37 cellular contexts compared by ENCODE assay signal in genomic region chr16:71573387-71574094, GRCh38. TPM values are rescaled to one million over a fixed set of nuclear protein-coding genes. Genes with fewer than 3 reads are reported as not detected.
"Had no signal": no experiment of that assay in that cellular context is flagged by ENCODE, and none has a peak within 500 bp of the region (broad histone marks: within the 10 kb centered on the region; RNA-seq: fewer than 3 reads in every experiment).

No MANE protein-coding gene starts in this region.

- H3K27me3 ChIP-seq: adrenal gland, body of pancreas had no signal

- FAIRE-seq: colon, endometrium, endothelial cell of umbilical vein had no signal

- DNase-seq: activated CD4-positive, alpha-beta memory T cell treated with anti-CD3 and anti-CD28 coated beads for 36 hours; activated CD4-positive, alpha-beta T cell treated with anti-CD3 and anti-CD28 coated beads for 36 hours; activated CD4-positive, alpha-beta T cell treated with anti-CD3 and anti-CD28 coated beads, Interleukin-2, amount 10 ng/mL, durations not matched to agents 24 days and 14 days; activated CD4-positive, CD25-positive, alpha-beta regulatory T cell; activated CD4-positive, CD25-positive, alpha-beta regulatory T cell treated with anti-CD3 and anti-CD28 coated beads, Interleukin-2, amount 50 U/mL, for 72 hours; activated CD8-positive, alpha-beta memory T cell treated with anti-CD3 and anti-CD28 coated beads, Interleukin-2, amount 10 ng/mL, durations not matched to agents 7 days and 5 days; activated CD8-positive, alpha-beta memory T cell treated with anti-CD3 and anti-CD28 coated beads, Interleukin-2, amount 50 U/mL, for 4 hours; activated CD8-positive, alpha-beta T cell treated with anti-CD3 and anti-CD28 coated beads, Interleukin-2, amount 10 ng/mL, durations not matched to agents 7 days and 5 days; activated effector memory CD4-positive, alpha-beta T cell treated with anti-CD3 and anti-CD28 coated beads, Interleukin-2, amount 50 U/mL, for 16 hours; activated naive CD4-positive, alpha-beta T cell treated with anti-CD3 and anti-CD28 coated beads for 36 hours; activated naive CD8-positive, alpha-beta T cell treated with anti-CD3 and anti-CD28 coated beads for 36 hours; activated naive CD8-positive, alpha-beta T cell treated with anti-CD3 and anti-CD28 coated beads, Interleukin-2, amount 50 U/mL, for 24 hours; activated T-cell treated with anti-CD3 and anti-CD28 coated beads, Interleukin-2, amount 50 U/mL, for 1 hour; activated T-cell treated with anti-CD3 and anti-CD28 coated beads, Interleukin-2, amount 50 U/mL, for 48 hours; amygdala; aorta; caudate nucleus; effector CD8-positive, alpha-beta T cell; esophagus squamous epithelium; foreskin melanocyte; heart right ventricle had no signal

- H3K4me3 ChIP-seq: adrenal gland, body of pancreas, esophagus squamous epithelium, gastroesophageal sphincter, heart right ventricle had no signal

- H3K9me3 ChIP-seq: adrenal gland, body of pancreas, esophagus squamous epithelium, gastroesophageal sphincter, heart right ventricle had no signal

- ATAC-seq: activated CD4-positive, alpha-beta T cell treated with anti-CD3 and anti-CD28 coated beads for 36 hours; activated CD8-positive, alpha-beta memory T cell treated with anti-CD3 and anti-CD28 coated beads, Interleukin-2, amount 10 ng/mL, durations not matched to agents 7 days and 5 days; activated CD8-positive, alpha-beta T cell treated with anti-CD3 and anti-CD28 coated beads, Interleukin-2, amount 10 ng/mL, durations not matched to agents 7 days and 5 days; activated naive CD8-positive, alpha-beta T cell treated with anti-CD3 and anti-CD28 coated beads, Interleukin-2, amount 50 U/mL, for 24 hours; gastroesophageal sphincter; heart right ventricle had no signal

- H3K36me3 ChIP-seq: adrenal gland, esophagus squamous epithelium, gastroesophageal sphincter, heart right ventricle had no signal

- H3K27ac ChIP-seq: adrenal gland, epithelial cell of prostate, esophagus squamous epithelium, gastroesophageal sphincter, heart right ventricle had no signal

- H3K4me1 ChIP-seq: esophagus squamous epithelium, gastroesophageal sphincter, heart right ventricle had no signal

RNA-seq across cellular contexts. Expression of gene TAT, which starts 3.4 kb away (rescaled TPM):
- total RNA-seq: activated CD4-positive, alpha-beta memory T cell treated with anti-CD3 and anti-CD28 coated beads for 36 hours; activated CD4-positive, alpha-beta T cell treated with anti-CD3 and anti-CD28 coated beads for 36 hours; activated CD4-positive, alpha-beta T cell treated with anti-CD3 and anti-CD28 coated beads, Interleukin-2, amount 10 ng/mL, durations not matched to agents 24 days and 14 days; activated CD8-positive, alpha-beta memory T cell treated with anti-CD3 and anti-CD28 coated beads for 36 hours; activated CD8-positive, alpha-beta memory T cell treated with anti-CD3 and anti-CD28 coated beads, Interleukin-2, amount 10 ng/mL, durations not matched to agents 7 days and 5 days; activated CD8-positive, alpha-beta T cell treated with anti-CD3 and anti-CD28 coated beads, Interleukin-2, amount 10 ng/mL, durations not matched to agents 7 days and 5 days; activated naive CD4-positive, alpha-beta T cell treated with anti-CD3 and anti-CD28 coated beads for 36 hours; activated naive CD8-positive, alpha-beta T cell treated with anti-CD3 and anti-CD28 coated beads for 36 hours; activated T-helper 1 cell treated with anti-CD3 and anti-CD28 coated beads, Interleukin-12 subunit alpha, Interleukin-12 subunit beta, Interleukin-2, Interleukin-4 antibody, amounts not matched to agents 30 ng/mL and 10 ng/mL and 1 ng/mL, durations not matched to agents 14 hours and 24 hours and 36 hours; activated T-helper 2 cell treated with anti-CD3 and anti-CD28 coated beads, Interferon-gamma antibody, Interleukin-2, Interleukin-4, amounts not matched to agents 10 μg/mL and 5 μg/mL and 100 μg/mL, durations not matched to agents 14 hours and 24 hours and 36 hours; aorta; body of pancreas; dermis microvascular lymphatic vessel endothelial cell; endothelial cell of umbilical vein; esophagus squamous epithelium; fibroblast of lung; fibroblast of villous mesenchyme; gastroesophageal sphincter; glomerular endothelial cell; heart right ventricle had no signal
- polyA plus RNA-seq: aorta, endothelial cell of umbilical vein, esophagus, fibroblast of lung, heart right ventricle had no signal

RNA-seq across cellular contexts. Expression of gene CHST4, which starts 47.3 kb away (rescaled TPM):
- total RNA-seq: activated CD4-positive, alpha-beta memory T cell treated with anti-CD3 and anti-CD28 coated beads for 36 hours; activated CD4-positive, alpha-beta T cell treated with anti-CD3 and anti-CD28 coated beads for 36 hours; activated CD4-positive, alpha-beta T cell treated with anti-CD3 and anti-CD28 coated beads, Interleukin-2, amount 10 ng/mL, durations not matched to agents 24 days and 14 days; activated CD8-positive, alpha-beta memory T cell treated with anti-CD3 and anti-CD28 coated beads for 36 hours; activated CD8-positive, alpha-beta memory T cell treated with anti-CD3 and anti-CD28 coated beads, Interleukin-2, amount 10 ng/mL, durations not matched to agents 7 days and 5 days; activated CD8-positive, alpha-beta T cell treated with anti-CD3 and anti-CD28 coated beads, Interleukin-2, amount 10 ng/mL, durations not matched to agents 7 days and 5 days; activated naive CD4-positive, alpha-beta T cell treated with anti-CD3 and anti-CD28 coated beads for 36 hours; activated T-helper 1 cell treated with anti-CD3 and anti-CD28 coated beads, Interleukin-12 subunit alpha, Interleukin-12 subunit beta, Interleukin-2, Interleukin-4 antibody, amounts not matched to agents 30 ng/mL and 10 ng/mL and 1 ng/mL, durations not matched to agents 14 hours and 24 hours and 36 hours; aorta; chondrocyte; dermis microvascular lymphatic vessel endothelial cell; endothelial cell of umbilical vein; fibroblast of lung; fibroblast of villous mesenchyme; glomerular endothelial cell had no signal
- polyA plus RNA-seq: endothelial cell of umbilical vein, fibroblast of lung, heart right ventricle had no signal

RNA-seq across cellular contexts. Expression of gene MARVELD3, which starts 52.4 kb away (rescaled TPM):
- total RNA-seq: activated CD4-positive, alpha-beta memory T cell treated with anti-CD3 and anti-CD28 coated beads for 36 hours; activated CD4-positive, alpha-beta T cell treated with anti-CD3 and anti-CD28 coated beads for 36 hours; activated CD4-positive, alpha-beta T cell treated with anti-CD3 and anti-CD28 coated beads, Interleukin-2, amount 10 ng/mL, durations not matched to agents 24 days and 14 days; activated CD8-positive, alpha-beta memory T cell treated with anti-CD3 and anti-CD28 coated beads for 36 hours; activated CD8-positive, alpha-beta memory T cell treated with anti-CD3 and anti-CD28 coated beads, Interleukin-2, amount 10 ng/mL, durations not matched to agents 7 days and 5 days; activated CD8-positive, alpha-beta T cell treated with anti-CD3 and anti-CD28 coated beads, Interleukin-2, amount 10 ng/mL, durations not matched to agents 7 days and 5 days; activated naive CD4-positive, alpha-beta T cell treated with anti-CD3 and anti-CD28 coated beads for 36 hours; activated naive CD8-positive, alpha-beta T cell treated with anti-CD3 and anti-CD28 coated beads for 36 hours; activated T-helper 1 cell treated with anti-CD3 and anti-CD28 coated beads, Interleukin-12 subunit alpha, Interleukin-12 subunit beta, Interleukin-2, Interleukin-4 antibody, amounts not matched to agents 30 ng/mL and 10 ng/mL and 1 ng/mL, durations not matched to agents 14 hours and 24 hours and 36 hours; activated T-helper 2 cell treated with anti-CD3 and anti-CD28 coated beads, Interferon-gamma antibody, Interleukin-2, Interleukin-4, amounts not matched to agents 10 μg/mL and 5 μg/mL and 100 μg/mL, durations not matched to agents 14 hours and 24 hours and 36 hours; aorta; endothelial cell of umbilical vein; fibroblast of lung; fibroblast of villous mesenchyme; heart right ventricle had no signal
- polyA plus RNA-seq: endothelial cell of umbilical vein, fibroblast of lung had no signal
